Comparison of ENCODE assay signal across 8 cellular contexts in the genomic region with DNA sequence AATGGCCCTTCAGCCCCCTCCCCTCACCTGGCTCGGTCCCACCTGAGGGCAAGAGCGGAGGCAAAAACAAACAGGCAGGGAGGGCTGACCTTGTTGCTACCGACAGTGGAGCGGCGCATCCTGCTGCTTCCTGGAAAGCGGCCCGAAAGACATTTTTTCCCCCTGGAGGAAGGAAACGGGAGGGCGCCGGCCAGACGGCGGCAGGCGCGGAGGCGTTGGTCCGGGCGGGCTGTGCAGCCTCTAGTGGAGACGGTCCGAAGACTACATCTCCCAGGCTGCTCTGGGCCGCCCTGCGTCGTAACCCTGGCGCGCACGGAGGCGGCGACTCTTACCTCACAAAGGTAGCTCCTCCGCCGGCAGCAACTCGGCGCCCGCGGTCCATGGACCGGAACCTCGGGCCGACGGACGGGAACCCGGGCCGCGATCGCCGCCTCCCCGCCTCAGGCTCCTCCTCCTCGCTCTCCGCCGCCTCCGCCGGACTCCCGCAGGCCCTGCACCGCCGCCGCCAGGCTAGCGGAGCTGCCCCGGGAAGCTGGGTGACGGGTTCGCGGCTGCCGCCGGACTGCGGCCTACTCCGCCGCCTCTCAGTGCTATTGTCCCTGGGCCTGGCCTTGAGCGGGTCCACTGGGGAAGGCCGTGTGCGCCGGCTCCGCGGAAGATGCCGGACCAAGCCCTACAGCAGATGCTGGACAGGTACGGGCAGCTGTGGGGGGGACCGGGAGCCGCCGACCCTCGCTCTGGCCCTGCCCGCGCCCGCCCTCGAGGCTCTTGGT.
DNase-seq lines count a peak whose midpoint lies in the region; ATAC-seq and TF ChIP-seq lines count a peak whose summit lies in the region.

A gene (minus strand): TSS at position 242 of the 773 bp plus-strand sequence. CDS start 50,728 bp downstream, outside the sequence.
A gene with protein sequence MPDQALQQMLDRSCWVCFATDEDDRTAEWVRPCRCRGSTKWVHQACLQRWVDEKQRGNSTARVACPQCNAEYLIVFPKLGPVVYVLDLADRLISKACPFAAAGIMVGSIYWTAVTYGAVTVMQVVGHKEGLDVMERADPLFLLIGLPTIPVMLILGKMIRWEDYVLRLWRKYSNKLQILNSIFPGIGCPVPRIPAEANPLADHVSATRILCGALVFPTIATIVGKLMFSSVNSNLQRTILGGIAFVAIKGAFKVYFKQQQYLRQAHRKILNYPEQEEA (plus strand): TSS at position 331 of the 773 bp plus-strand sequence. CDS start 328 bp downstream, at position 659.

- peak within 1 kb of the TSS; percentile 94 for H3K4me3 Mint-ChIP-seq in central memory CD8-positive, alpha-beta T cell

- DNase-seq in AG09319 (ENCODE audit: extremely low read depth, low read depth) (peak; percentile 85), NCI-H226 (peak; percentile 97), islet precursor cell (peak; percentile 99)
- peak; percentile 75 to 82 (median 78) for DNase-seq in activated CD4-positive, CD25-positive, alpha-beta regulatory T cell (lab: John Stamatoyannopoulos, UW)
- DNase-seq in central memory CD8-positive, alpha-beta T cell (ENCODE audit: low spot score in 2 of 2) = peak; percentile 80 to 85
- DNase-seq in stimulated activated CD4-positive, alpha-beta T cell treated with anti-CD3 and anti-CD28 coated beads, Interleukin-12 subunit alpha, Interleukin-12 subunit beta, amount 100 ng/mL, for 48 hours (ENCODE audit: low read depth in 2 of 3, low spot score in 1 of 3) = peak; percentile 82 to 91 (median 90)

- peaks cover 17% of the 10 kb centered on the region for H3K4me1 Mint-ChIP-seq in central memory CD8-positive, alpha-beta T cell

- TF ChIP-seq POLR2A in GM18951 (IDR thresholded peaks at IDR 0.05; ENCODE audit: extremely low read depth, insufficient read depth, insufficient read length) = peak; percentile 77

- no peaks in the 10 kb centered on the region for H3K27me3 Mint-ChIP-seq in central memory CD8-positive, alpha-beta T cell

- H3K27ac Mint-ChIP-seq in central memory CD8-positive, alpha-beta T cell (ENCODE audit: low read depth) = peak within 1 kb of the TSS; percentile 76

- peak; percentile 49 for TF ChIP-seq CTCF in AG09319 (IDR thresholded peaks at IDR 0.05; ENCODE audit: low read depth, low read length)

- H3K36me3 Mint-ChIP-seq in central memory CD8-positive, alpha-beta T cell (ENCODE audit: insufficient read depth) = peaks cover 10% of the 10 kb centered on the region

- no peaks in the 10 kb centered on the region for H3K9me3 Mint-ChIP-seq in central memory CD8-positive, alpha-beta T cell

- in situ Hi-C loops in GM18951 (cut with MboI; ENCODE audit: low sequenced_read_pairs, unreplicated experiment) = no loop called here

- peak; percentile 98 for ATAC-seq in HG03196 (IDR thresholded peaks at IDR 0.05; ENCODE audit: unreplicated experiment)
- ATAC-seq in central memory CD8-positive, alpha-beta T cell (replicated peaks; ENCODE audit: extremely low read depth, poor library complexity, severe bottlenecking) = peak; percentile 98

Comparison
In these comparisons a context has a peak if more than half of its experiments do, and no peak if none do; other contexts are left out.
1. Peak in every context shown above with its lines: DNase-seq and ATAC-seq.